8 cellular contexts compared by ENCODE assay signal in the genomic region with DNA sequence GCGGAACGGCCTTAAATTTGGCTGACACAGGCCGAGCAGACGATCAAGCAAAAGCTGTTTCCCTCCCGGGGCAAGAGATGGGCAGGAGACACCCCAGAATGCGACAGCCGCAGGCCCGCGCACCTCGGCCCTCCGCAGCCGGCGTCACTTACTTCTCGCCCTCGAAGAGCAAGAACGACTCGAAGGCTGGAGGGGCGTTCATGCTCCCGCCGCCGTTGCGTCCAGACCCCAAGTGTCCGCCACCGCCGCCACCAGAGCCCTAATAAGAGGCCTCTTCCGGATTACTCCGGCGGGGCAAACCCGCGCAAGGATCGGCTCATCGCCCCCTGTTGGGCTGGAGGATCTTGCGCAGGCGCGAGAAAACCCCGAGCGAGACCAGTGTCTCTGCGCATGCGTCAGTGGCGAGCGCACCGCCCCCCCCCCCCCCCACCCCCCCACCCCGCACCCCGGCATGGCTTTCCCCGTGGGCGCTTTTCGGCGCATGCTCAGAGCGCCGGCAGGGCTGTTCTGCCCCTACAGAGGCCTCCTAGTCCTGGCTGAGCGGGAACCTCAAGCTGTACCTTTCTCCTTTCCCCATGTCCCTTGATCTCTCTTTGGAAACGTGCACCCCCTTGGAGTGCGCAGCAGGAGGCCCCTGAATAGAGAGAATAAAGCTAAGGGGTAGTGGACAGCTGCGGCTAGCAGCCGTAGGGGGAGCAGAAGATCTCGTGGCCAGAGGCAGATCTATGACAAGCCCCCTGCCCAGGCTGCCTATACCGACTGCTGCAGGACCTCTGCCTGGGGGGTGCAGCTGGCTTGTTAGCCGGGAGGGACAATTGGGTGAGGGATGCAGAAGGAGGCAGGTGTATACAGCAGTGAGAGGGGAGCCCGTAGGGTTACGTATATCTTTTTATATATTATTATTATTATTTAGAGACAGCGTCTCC. TPM values are rescaled to one million over a fixed set of nuclear protein-coding genes. Genes with fewer than 3 reads are reported as not detected.
DNase-seq lines count a peak whose midpoint lies in the region; ATAC-seq and TF ChIP-seq lines count a peak whose summit lies in the region.
"Not testable (repeated sequence)": the region's sequence is repeated elsewhere in the genome, so short reads cannot be mapped to it uniquely, and the experiment has no call there.

A gene (minus strand): TSS at position 264 of the 926 bp plus-strand sequence. CDS start 62 bp downstream, at position 202.

- not testable (repeated sequence) for H3K36me3 Mint-ChIP-seq in dendritic cell treated with granulocyte-macrophage colony-stimulating factor and Interleukin-4, amounts not matched to agents 40 ng/mL and 50 ng/mL, for 4 days (ENCODE audit: low read depth)

- DNase-seq in M059J (ENCODE audit: low read depth), result peak; percentile 69
- DNase-seq in left colon, result peak; percentile 93 to 95
- DNase-seq in upper lobe of left lung, result peak; percentile 93 to 98

- peak within 1 kb of the TSS; percentile 87 for H3K4me3 Mint-ChIP-seq in dendritic cell treated with granulocyte-macrophage colony-stimulating factor and Interleukin-4, amounts not matched to agents 40 ng/mL and 50 ng/mL, for 4 days

- not testable (repeated sequence) for TF ChIP-seq EP300 in upper lobe of left lung (IDR thresholded peaks at IDR 0.05)

- H3K27ac Mint-ChIP-seq in dendritic cell treated with granulocyte-macrophage colony-stimulating factor and Interleukin-4, amounts not matched to agents 40 ng/mL and 50 ng/mL, for 4 days, result peak within 1 kb of the TSS; percentile 85

- H3K27me3 Mint-ChIP-seq in dendritic cell treated with granulocyte-macrophage colony-stimulating factor and Interleukin-4, amounts not matched to agents 40 ng/mL and 50 ng/mL, for 4 days, result not testable (repeated sequence)

- intact Hi-C loops in dendritic cell treated with granulocyte-macrophage colony-stimulating factor and Interleukin-4, amounts not matched to agents 40 ng/mL and 50 ng/mL, for 4 days (cut with micrococcal nuclease); left colon (cut with DNase I, micrococcal nuclease): not testable (repeated sequence)

- not testable (repeated sequence) for H3K36me3 ChIP-seq in skeletal muscle satellite cell (ENCODE audit: insufficient read depth, low read length); upper lobe of left lung

- not testable (repeated sequence) for H3K9me3 ChIP-seq in skeletal muscle satellite cell (replicated peaks; ENCODE audit: low read length); upper lobe of left lung

- ATAC-seq in GM18502 (IDR thresholded peaks at IDR 0.05; ENCODE audit: poor library complexity, unreplicated experiment) (peak; percentile 96), HG02610 (IDR thresholded peaks at IDR 0.05; ENCODE audit: unreplicated experiment) (peak; percentile 93), left colon (peak; percentile 90), upper lobe of left lung (ENCODE audit: low FRiP score in 2 of 2) (peak; percentile 96 to 98)

- not testable (repeated sequence) for H3K4me1 ChIP-seq in skeletal muscle satellite cell (ENCODE audit: control insufficient read depth, insufficient read depth, low read length); upper lobe of left lung

- peak within 1 kb of the TSS; percentile 69 for H3K4me2 ChIP-seq in skeletal muscle satellite cell (ENCODE audit: low read length)

- not testable (repeated sequence) for H3K27me3 ChIP-seq in skeletal muscle satellite cell (ENCODE audit: control insufficient read depth, insufficient read depth, low read length); upper lobe of left lung

- WGBS in upper lobe of left lung, 2 donors, result 1% methylated on average over 30 to 36 of the region's 61 CpGs

- TF ChIP-seq POLR2A in upper lobe of left lung (IDR thresholded peaks at IDR 0.05), result peak in 2 of 4 donors; percentile 23 to 71

- H3K27ac ChIP-seq in upper lobe of left lung, result peak within 1 kb of the TSS in 3 of 4 donors; percentile 72 to 89 (median 85)

- POLR2A ChIA-PET in activated CD8-positive, alpha-beta memory T cell treated with anti-CD3 and anti-CD28 coated beads for 36 hours (lab: Charles Lee), result not testable (repeated sequence)

- CTCF ChIA-PET in activated CD8-positive, alpha-beta memory T cell treated with anti-CD3 and anti-CD28 coated beads for 36 hours (lab: Charles Lee), result not testable (repeated sequence)

- TF ChIP-seq CTCF in upper lobe of left lung (IDR thresholded peaks at IDR 0.05), result peak in 5 of 6 experiments; percentile 31 to 79 (median 44)

- peak within 1 kb of the TSS; percentile 87 for H3K9ac ChIP-seq in skeletal muscle satellite cell (ENCODE audit: low read depth, low read length)

- H3K4me1 Mint-ChIP-seq in dendritic cell treated with granulocyte-macrophage colony-stimulating factor and Interleukin-4, amounts not matched to agents 40 ng/mL and 50 ng/mL, for 4 days (ENCODE audit: low read depth), result not testable (repeated sequence)

- peak within 1 kb of the TSS; percentile 76 for H3K4me3 ChIP-seq in skeletal muscle satellite cell (ENCODE audit: low read length)
- peak within 1 kb of the TSS; percentile 58 to 75 (median 73) for H3K4me3 ChIP-seq in upper lobe of left lung

- H3K9me3 Mint-ChIP-seq in dendritic cell treated with granulocyte-macrophage colony-stimulating factor and Interleukin-4, amounts not matched to agents 40 ng/mL and 50 ng/mL, for 4 days, result not testable (repeated sequence)

RNA-seq across cellular contexts. Expression of the gene that starts here (rescaled TPM):
- 7.9 and 14.8 TPM in 2 replicates for total RNA-seq in M059J (2014; rRNA removed; shearing (Covaris generic))
- total RNA-seq in activated CD8-positive, alpha-beta memory T cell treated with anti-CD3 and anti-CD28 coated beads for 36 hours, result 10 to 100 TPM; 27.2 to 29.1 TPM
- total RNA-seq in left colon (10 to 100 TPM; 24.1 to 27.1 TPM), upper lobe of left lung (100 to 1,000 TPM in 1 of 6 donors, 10 to 100 TPM in 5; 17.2 to 147 (median 32.8) TPM)
- total RNA-seq in skeletal muscle satellite cell (2012; rRNA removed), result 40.1 and 52.0 TPM in 2 replicates

Comparison
In these comparisons a context has a peak if more than half of its experiments do, and no peak if none do; other contexts are left out.
1. Peak in every context shown above with its lines: DNase-seq, ATAC-seq, H3K4me3 ChIP-seq and H3K27ac ChIP-seq.